In the genomic region with DNA sequence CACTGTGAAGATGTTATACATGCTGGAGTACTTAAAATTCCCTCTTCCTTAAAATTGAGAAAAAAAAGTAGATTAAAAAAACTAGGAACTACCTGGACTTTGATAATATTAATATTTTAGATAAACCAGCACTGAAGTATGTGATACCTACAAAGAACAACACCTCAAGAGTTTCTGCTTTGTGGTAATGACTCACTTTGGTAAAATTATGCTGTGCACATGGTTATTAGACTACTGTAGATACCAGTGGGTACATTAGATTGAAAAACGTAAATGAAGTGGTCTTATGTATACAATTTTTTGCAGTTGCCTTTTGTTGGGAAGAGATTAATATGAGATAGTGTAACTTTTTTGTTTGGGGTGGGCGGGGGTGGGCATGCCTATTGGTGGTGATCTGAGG, we compare ENCODE assay signal across 1 cellular context.
A peak's percentile ranks its signal among the peaks of the same experiment; 100 is the strongest.
TF ChIP-seq lines count a peak whose summit lies in the region.

No MANE protein-coding gene starts in this region.

TF ChIP-seq in GM12878, 131 proteins besides CTCF, POLR2A, EP300 and RAD21 (continued from another document):
- TF ChIP-seq, protein P1, sequence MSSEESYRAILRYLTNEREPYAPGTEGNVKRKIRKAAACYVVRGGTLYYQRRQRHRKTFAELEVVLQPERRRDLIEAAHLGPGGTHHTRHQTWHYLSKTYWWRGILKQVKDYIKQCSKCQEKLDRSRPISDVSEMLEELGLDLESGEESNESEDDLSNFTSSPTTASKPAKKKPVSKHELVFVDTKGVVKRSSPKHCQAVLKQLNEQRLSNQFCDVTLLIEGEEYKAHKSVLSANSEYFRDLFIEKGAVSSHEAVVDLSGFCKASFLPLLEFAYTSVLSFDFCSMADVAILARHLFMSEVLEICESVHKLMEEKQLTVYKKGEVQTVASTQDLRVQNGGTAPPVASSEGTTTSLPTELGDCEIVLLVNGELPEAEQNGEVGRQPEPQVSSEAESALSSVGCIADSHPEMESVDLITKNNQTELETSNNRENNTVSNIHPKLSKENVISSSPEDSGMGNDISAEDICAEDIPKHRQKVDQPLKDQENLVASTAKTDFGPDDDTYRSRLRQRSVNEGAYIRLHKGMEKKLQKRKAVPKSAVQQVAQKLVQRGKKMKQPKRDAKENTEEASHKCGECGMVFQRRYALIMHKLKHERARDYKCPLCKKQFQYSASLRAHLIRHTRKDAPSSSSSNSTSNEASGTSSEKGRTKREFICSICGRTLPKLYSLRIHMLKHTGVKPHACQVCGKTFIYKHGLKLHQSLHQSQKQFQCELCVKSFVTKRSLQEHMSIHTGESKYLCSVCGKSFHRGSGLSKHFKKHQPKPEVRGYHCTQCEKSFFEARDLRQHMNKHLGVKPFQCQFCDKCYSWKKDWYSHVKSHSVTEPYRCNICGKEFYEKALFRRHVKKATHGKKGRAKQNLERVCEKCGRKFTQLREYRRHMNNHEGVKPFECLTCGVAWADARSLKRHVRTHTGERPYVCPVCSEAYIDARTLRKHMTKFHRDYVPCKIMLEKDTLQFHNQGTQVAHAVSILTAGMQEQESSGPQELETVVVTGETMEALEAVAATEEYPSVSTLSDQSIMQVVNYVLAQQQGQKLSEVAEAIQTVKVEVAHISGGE (CRISPR knock-in tag; IDR thresholded peaks at IDR 0.05): no peak
- TF ChIP-seq TCF7 (IDR thresholded peaks at IDR 0.05; ENCODE audit: borderline replicate concordance) (0 out of 2 replicates have a peak, but pooled peaks have one; percentile 13), NBN (IDR thresholded peaks at IDR 0.05) (no peak), RCOR1 (conservative IDR thresholded peaks at IDR 0.05; ENCODE audit: low read depth, low read length) (no peak), KDM1A (IDR thresholded peaks at IDR 0.05; ENCODE audit: borderline replicate concordance) (no peak), RFX5 (IDR thresholded peaks at IDR 0.05; ENCODE audit: low read depth, low read length) (no peak), JUNB (IDR thresholded peaks at IDR 0.05) (peak; percentile 43), POLR2AphosphoS2 (IDR thresholded peaks at IDR 0.05; ENCODE audit: low read depth, low read length) (no peak), BACH1 (IDR thresholded peaks at IDR 0.05; ENCODE audit: borderline replicate concordance) (no peak), RUNX3 (IDR thresholded peaks at IDR 0.05; ENCODE audit: low read length) (peak; percentile 59; the same call in 1 of the 2 replicates), RAD51 (IDR thresholded peaks at IDR 0.05) (no peak), STAT3 (IDR thresholded peaks at IDR 0.05; ENCODE audit: low read depth, low read length) (no peak), SREBF1 (IDR thresholded peaks at IDR 0.05; ENCODE audit: low read length) (no peak), BHLHE40 (IDR thresholded peaks at IDR 0.05; ENCODE audit: borderline replicate concordance in 1 of 2, low read depth in 2 of 2, low read length in 1 of 2) (no peak; a peak in 1 of 4 replicates), TARDBP (IDR thresholded peaks at IDR 0.05; ENCODE audit: borderline replicate concordance) (no peak)
- TF ChIP-seq, protein P2, sequence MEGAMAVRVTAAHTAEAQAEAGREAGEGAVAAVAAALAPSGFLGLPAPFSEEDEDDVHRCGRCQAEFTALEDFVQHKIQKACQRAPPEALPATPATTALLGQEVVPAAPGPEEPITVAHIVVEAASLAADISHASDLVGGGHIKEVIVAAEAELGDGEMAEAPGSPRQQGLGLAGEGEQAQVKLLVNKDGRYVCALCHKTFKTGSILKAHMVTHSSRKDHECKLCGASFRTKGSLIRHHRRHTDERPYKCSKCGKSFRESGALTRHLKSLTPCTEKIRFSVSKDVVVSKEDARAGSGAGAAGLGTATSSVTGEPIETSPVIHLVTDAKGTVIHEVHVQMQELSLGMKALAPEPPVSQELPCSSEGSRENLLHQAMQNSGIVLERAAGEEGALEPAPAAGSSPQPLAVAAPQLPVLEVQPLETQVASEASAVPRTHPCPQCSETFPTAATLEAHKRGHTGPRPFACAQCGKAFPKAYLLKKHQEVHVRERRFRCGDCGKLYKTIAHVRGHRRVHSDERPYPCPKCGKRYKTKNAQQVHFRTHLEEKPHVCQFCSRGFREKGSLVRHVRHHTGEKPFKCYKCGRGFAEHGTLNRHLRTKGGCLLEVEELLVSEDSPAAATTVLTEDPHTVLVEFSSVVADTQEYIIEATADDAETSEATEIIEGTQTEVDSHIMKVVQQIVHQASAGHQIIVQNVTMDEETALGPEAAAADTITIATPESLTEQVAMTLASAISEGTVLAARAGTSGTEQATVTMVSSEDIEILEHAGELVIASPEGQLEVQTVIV (IDR thresholded peaks at IDR 0.05; ENCODE audit: borderline replicate concordance, partially characterized antibody): no peak
- TF ChIP-seq, protein P3, sequence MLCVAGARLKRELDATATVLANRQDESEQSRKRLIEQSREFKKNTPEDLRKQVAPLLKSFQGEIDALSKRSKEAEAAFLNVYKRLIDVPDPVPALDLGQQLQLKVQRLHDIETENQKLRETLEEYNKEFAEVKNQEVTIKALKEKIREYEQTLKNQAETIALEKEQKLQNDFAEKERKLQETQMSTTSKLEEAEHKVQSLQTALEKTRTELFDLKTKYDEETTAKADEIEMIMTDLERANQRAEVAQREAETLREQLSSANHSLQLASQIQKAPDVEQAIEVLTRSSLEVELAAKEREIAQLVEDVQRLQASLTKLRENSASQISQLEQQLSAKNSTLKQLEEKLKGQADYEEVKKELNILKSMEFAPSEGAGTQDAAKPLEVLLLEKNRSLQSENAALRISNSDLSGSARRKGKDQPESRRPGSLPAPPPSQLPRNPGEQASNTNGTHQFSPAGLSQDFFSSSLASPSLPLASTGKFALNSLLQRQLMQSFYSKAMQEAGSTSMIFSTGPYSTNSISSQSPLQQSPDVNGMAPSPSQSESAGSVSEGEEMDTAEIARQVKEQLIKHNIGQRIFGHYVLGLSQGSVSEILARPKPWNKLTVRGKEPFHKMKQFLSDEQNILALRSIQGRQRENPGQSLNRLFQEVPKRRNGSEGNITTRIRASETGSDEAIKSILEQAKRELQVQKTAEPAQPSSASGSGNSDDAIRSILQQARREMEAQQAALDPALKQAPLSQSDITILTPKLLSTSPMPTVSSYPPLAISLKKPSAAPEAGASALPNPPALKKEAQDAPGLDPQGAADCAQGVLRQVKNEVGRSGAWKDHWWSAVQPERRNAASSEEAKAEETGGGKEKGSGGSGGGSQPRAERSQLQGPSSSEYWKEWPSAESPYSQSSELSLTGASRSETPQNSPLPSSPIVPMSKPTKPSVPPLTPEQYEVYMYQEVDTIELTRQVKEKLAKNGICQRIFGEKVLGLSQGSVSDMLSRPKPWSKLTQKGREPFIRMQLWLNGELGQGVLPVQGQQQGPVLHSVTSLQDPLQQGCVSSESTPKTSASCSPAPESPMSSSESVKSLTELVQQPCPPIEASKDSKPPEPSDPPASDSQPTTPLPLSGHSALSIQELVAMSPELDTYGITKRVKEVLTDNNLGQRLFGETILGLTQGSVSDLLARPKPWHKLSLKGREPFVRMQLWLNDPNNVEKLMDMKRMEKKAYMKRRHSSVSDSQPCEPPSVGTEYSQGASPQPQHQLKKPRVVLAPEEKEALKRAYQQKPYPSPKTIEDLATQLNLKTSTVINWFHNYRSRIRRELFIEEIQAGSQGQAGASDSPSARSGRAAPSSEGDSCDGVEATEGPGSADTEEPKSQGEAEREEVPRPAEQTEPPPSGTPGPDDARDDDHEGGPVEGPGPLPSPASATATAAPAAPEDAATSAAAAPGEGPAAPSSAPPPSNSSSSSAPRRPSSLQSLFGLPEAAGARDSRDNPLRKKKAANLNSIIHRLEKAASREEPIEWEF (IDR thresholded peaks at IDR 0.05; ENCODE audit: insufficient replicate concordance, low read depth, low read length): no peak
- TF ChIP-seq, protein P4, sequence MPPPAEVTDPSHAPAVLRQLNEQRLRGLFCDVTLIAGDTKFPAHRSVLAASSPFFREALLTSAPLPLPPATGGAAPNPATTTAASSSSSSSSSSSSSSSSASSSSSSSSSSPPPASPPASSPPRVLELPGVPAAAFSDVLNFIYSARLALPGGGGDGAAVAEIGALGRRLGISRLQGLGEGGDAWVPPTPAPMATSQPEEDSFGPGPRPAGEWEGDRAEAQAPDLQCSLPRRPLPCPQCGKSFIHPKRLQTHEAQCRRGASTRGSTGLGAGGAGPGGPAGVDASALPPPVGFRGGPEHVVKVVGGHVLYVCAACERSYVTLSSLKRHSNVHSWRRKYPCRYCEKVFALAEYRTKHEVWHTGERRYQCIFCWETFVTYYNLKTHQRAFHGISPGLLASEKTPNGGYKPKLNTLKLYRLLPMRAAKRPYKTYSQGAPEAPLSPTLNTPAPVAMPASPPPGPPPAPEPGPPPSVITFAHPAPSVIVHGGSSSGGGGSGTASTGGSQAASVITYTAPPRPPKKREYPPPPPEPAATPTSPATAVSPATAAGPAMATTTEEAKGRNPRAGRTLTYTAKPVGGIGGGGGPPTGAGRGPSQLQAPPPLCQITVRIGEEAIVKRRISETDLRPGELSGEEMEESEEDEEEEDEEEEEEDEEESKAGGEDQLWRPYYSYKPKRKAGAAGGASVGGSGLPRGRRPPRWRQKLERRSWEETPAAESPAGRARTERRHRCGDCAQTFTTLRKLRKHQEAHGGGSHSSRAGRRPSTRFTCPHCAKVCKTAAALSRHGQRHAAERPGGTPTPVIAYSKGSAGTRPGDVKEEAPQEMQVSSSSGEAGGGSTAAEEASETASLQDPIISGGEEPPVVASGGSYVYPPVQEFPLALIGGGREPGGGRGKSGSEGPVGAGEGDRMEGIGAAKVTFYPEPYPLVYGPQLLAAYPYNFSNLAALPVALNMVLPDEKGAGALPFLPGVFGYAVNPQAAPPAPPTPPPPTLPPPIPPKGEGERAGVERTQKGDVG (CRISPR knock-in tag; IDR thresholded peaks at IDR 0.05): no peak
- TF ChIP-seq, protein P5, sequence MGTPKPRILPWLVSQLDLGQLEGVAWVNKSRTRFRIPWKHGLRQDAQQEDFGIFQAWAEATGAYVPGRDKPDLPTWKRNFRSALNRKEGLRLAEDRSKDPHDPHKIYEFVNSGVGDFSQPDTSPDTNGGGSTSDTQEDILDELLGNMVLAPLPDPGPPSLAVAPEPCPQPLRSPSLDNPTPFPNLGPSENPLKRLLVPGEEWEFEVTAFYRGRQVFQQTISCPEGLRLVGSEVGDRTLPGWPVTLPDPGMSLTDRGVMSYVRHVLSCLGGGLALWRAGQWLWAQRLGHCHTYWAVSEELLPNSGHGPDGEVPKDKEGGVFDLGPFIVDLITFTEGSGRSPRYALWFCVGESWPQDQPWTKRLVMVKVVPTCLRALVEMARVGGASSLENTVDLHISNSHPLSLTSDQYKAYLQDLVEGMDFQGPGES (IDR thresholded peaks at IDR 0.05): no peak
- TF ChIP-seq, protein P6, sequence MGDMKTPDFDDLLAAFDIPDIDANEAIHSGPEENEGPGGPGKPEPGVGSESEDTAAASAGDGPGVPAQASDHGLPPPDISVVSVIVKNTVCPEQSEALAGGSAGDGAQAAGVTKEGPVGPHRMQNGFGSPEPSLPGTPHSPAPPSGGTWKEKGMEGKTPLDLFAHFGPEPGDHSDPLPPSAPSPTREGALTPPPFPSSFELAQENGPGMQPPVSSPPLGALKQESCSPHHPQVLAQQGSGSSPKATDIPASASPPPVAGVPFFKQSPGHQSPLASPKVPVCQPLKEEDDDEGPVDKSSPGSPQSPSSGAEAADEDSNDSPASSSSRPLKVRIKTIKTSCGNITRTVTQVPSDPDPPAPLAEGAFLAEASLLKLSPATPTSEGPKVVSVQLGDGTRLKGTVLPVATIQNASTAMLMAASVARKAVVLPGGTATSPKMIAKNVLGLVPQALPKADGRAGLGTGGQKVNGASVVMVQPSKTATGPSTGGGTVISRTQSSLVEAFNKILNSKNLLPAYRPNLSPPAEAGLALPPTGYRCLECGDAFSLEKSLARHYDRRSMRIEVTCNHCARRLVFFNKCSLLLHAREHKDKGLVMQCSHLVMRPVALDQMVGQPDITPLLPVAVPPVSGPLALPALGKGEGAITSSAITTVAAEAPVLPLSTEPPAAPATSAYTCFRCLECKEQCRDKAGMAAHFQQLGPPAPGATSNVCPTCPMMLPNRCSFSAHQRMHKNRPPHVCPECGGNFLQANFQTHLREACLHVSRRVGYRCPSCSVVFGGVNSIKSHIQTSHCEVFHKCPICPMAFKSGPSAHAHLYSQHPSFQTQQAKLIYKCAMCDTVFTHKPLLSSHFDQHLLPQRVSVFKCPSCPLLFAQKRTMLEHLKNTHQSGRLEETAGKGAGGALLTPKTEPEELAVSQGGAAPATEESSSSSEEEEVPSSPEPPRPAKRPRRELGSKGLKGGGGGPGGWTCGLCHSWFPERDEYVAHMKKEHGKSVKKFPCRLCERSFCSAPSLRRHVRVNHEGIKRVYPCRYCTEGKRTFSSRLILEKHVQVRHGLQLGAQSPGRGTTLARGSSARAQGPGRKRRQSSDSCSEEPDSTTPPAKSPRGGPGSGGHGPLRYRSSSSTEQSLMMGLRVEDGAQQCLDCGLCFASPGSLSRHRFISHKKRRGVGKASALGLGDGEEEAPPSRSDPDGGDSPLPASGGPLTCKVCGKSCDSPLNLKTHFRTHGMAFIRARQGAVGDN (IDR thresholded peaks at IDR 0.05): 0 out of 2 replicates have a peak, but pooled peaks have one; percentile 30
TF ChIP-seq in GM12878: peak in this region for 4.
